2 cellular contexts compared by ENCODE assay signal in the genomic region with DNA sequence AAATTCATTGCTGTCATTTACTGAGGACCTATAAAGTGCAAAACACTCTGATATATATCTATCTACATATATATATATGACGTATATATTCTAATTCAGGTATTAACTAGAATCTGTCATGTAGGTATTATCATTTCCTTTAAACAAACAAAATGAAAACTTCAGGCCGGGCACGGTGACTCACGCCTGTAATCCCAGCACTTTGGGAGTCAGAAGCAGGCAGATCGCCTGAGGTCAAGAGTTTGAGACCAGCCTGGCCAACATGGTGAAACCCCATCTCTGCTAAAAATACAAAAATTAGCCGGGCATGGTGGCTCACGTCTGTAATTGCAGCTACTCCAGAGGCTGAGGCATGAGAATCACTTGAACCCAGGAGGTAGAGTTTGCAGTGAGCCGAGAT. TPM values are rescaled to one million over a fixed set of nuclear protein-coding genes. Genes with fewer than 3 reads are reported as not detected.
"Had no signal": no experiment of that assay in that cellular context is flagged by ENCODE, and none has a peak within 500 bp of the region (broad histone marks: within the 10 kb centered on the region; RNA-seq: fewer than 3 reads in every experiment).

No MANE protein-coding gene starts in this region.

RNA-seq across cellular contexts. Expression of gene SYN3, which starts 31.0 kb away (rescaled TPM):
- total RNA-seq: GM23248, HT1080 had no signal
